Comparison of ENCODE assay signal across 12 cellular contexts in the genomic region with DNA sequence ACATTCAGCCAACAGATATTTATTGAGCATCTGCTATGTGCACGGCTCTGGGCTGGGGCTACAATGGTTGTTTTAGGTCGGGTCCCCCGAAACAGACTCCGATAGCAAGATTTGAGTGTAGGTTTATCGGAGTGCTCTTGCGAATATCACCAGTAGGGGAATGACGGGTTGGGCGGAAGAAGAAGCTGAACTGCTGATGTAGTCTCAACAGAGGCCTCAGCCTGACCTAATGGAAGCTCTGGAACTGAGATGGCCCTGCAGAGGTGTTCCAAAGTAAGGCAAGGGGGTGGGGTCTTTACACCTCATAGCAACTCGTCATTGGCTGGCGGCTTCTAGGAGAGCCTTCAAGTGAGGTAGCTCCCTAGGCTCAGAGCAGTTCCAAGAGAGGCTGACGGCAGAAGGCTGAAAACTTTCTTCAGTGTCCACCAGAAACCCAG. TPM values are rescaled to one million over a fixed set of nuclear protein-coding genes. Genes with fewer than 3 reads are reported as not detected.
DNase-seq lines count a peak whose midpoint lies in the region; ATAC-seq and TF ChIP-seq lines count a peak whose summit lies in the region.
"Had no signal": no experiment of that assay in that cellular context is flagged by ENCODE, and none has a peak within 500 bp of the region (broad histone marks: within the 10 kb centered on the region; RNA-seq: fewer than 3 reads in every experiment).

No MANE protein-coding gene starts in this region.

- H3K9me3 Mint-ChIP-seq in CD8-positive, alpha-beta T cell = no peaks in the 10 kb centered on the region
- H3K9me3 Mint-ChIP-seq in central memory CD8-positive, alpha-beta T cell = no peaks in the 10 kb centered on the region
- H3K9me3 Mint-ChIP-seq in naive thymus-derived CD4-positive, alpha-beta T cell = no peaks in the 10 kb centered on the region

- no peak overlapping the region for H3K4me3 ChIP-seq in CD8-positive, alpha-beta T cell (ENCODE audit: low read depth, low read length)
- H3K4me3 ChIP-seq in HUES48 (ENCODE audit: low read depth, low read length) = peak overlapping the region; percentile 83
- H3K4me3 ChIP-seq in naive thymus-derived CD4-positive, alpha-beta T cell (ENCODE audit: low read length) = peak overlapping the region; percentile 8
- H3K4me3 ChIP-seq: lung had no signal

- H3K27me3 Mint-ChIP-seq in CD8-positive, alpha-beta T cell (ENCODE audit: low read depth) = peaks cover 34% of the 10 kb centered on the region
- peaks cover 55% of the 10 kb centered on the region for H3K27me3 Mint-ChIP-seq in central memory CD8-positive, alpha-beta T cell
- H3K27me3 Mint-ChIP-seq in naive thymus-derived CD4-positive, alpha-beta T cell = peaks cover 28 to 51% (median 44%) of the 10 kb centered on the region in 5 donors

- no peaks in the 10 kb centered on the region for H3K9me3 ChIP-seq in CD8-positive, alpha-beta T cell (ENCODE audit: low read length)
- H3K9me3 ChIP-seq in HUES48 (ENCODE audit: control insufficient read depth, insufficient read depth, low read length) = no peaks in the 10 kb centered on the region
- H3K9me3 ChIP-seq in naive thymus-derived CD4-positive, alpha-beta T cell (ENCODE audit: control insufficient read depth in 2 of 3, low read length in 3 of 3) = no peaks in the 10 kb centered on the region
- H3K9me3 ChIP-seq: vagina had no signal

- no peaks in the 10 kb centered on the region for H3K4me1 ChIP-seq in CD8-positive, alpha-beta T cell (ENCODE audit: insufficient read depth, low read length)
- 0 out of 2 replicates have a peak, but pooled peaks cover 3% of the 10 kb centered on the region for H3K4me1 ChIP-seq in HUES48 (ENCODE audit: control insufficient read depth, insufficient read depth, low read length)
- peaks cover under 1 to 4% of the 10 kb centered on the region in 2 donors for H3K4me1 ChIP-seq in naive thymus-derived CD4-positive, alpha-beta T cell (ENCODE audit: control insufficient read depth in 2 of 2, insufficient read depth in 2 of 2, low read length in 2 of 2)

- H3K27ac Mint-ChIP-seq in CD8-positive, alpha-beta T cell = no peak overlapping the region
- H3K27ac Mint-ChIP-seq in central memory CD8-positive, alpha-beta T cell (ENCODE audit: low read depth) = no peak overlapping the region
- no peak overlapping the region for H3K27ac Mint-ChIP-seq in naive thymus-derived CD4-positive, alpha-beta T cell

- ATAC-seq in CD8-positive, alpha-beta T cell = no peak
- no peak for ATAC-seq in central memory CD8-positive, alpha-beta T cell (replicated peaks; ENCODE audit: extremely low read depth, poor library complexity, severe bottlenecking)
- no peak for ATAC-seq in naive thymus-derived CD4-positive, alpha-beta T cell
- no peak for ATAC-seq in GM19467 (IDR thresholded peaks at IDR 0.05; ENCODE audit: unreplicated experiment)

- H3K9ac ChIP-seq in HUES48 (ENCODE audit: low read depth, low read length) = no peak overlapping the region

- POLR2A ChIA-PET in CD8-positive, alpha-beta T cell (lab: Charles Lee) = no interaction called here
- POLR2A ChIA-PET in naive thymus-derived CD4-positive, alpha-beta T cell (lab: Charles Lee) = interaction anchor here (0.5 kb wide), 1 partner anchor 9 kb away, joined by 3 read pairs; no protein-coding TSS in a partner anchor

- no peaks in the 10 kb centered on the region for H3K36me3 Mint-ChIP-seq in CD8-positive, alpha-beta T cell
- peaks cover 2% of the 10 kb centered on the region for H3K36me3 Mint-ChIP-seq in central memory CD8-positive, alpha-beta T cell (ENCODE audit: insufficient read depth)
- H3K36me3 Mint-ChIP-seq in naive thymus-derived CD4-positive, alpha-beta T cell = peaks cover 0 to 4% (median 0%) of the 10 kb centered on the region in 5 donors

- peaks cover 6% of the 10 kb centered on the region for H3K4me1 Mint-ChIP-seq in CD8-positive, alpha-beta T cell (ENCODE audit: low read depth)
- no peaks in the 10 kb centered on the region for H3K4me1 Mint-ChIP-seq in central memory CD8-positive, alpha-beta T cell
- H3K4me1 Mint-ChIP-seq in naive thymus-derived CD4-positive, alpha-beta T cell = peaks cover 0 to 12% (median 7%) of the 10 kb centered on the region in 7 donors

- CTCF ChIA-PET in CD8-positive, alpha-beta T cell (lab: Charles Lee) = interaction anchor here (1.6 kb wide), 1 partner anchor 9 kb away, joined by 4 read pairs; no protein-coding TSS in a partner anchor
- CTCF ChIA-PET in naive thymus-derived CD4-positive, alpha-beta T cell (lab: Charles Lee) = no interaction called here

- peak overlapping the region; percentile 72 for H3K4me3 Mint-ChIP-seq in CD8-positive, alpha-beta T cell
- peak overlapping the region; percentile 55 for H3K4me3 Mint-ChIP-seq in central memory CD8-positive, alpha-beta T cell
- peak overlapping the region; percentile 59 to 73 (median 66) for H3K4me3 Mint-ChIP-seq in naive thymus-derived CD4-positive, alpha-beta T cell

- no peak for TF ChIP-seq CTCF in CD8-positive, alpha-beta T cell (IDR thresholded peaks at IDR 0.05)

- no peaks in the 10 kb centered on the region for H3K27me3 ChIP-seq in CD8-positive, alpha-beta T cell (ENCODE audit: insufficient read depth, low read length)
- peaks cover 16% of the 10 kb centered on the region for H3K27me3 ChIP-seq in HUES48 (ENCODE audit: control insufficient read depth, insufficient read depth, low read length)
- peaks cover 0 to 5% of the 10 kb centered on the region in 2 donors for H3K27me3 ChIP-seq in naive thymus-derived CD4-positive, alpha-beta T cell (ENCODE audit: control insufficient read depth in 2 of 2, insufficient read depth in 2 of 2, low read length in 2 of 2)
- H3K27me3 ChIP-seq: vagina had no signal

- H3K27ac ChIP-seq in CD8-positive, alpha-beta T cell (ENCODE audit: low read depth, low read length) = no peak overlapping the region
- H3K27ac ChIP-seq in HUES48 (ENCODE audit: low read depth, low read length) = no peak overlapping the region
- no peak overlapping the region for H3K27ac ChIP-seq in naive thymus-derived CD4-positive, alpha-beta T cell (ENCODE audit: low read depth, low read length)

- intact Hi-C loops in CD8-positive, alpha-beta T cell (cut with DNase I, micrococcal nuclease) = no loop called here
- intact Hi-C loops in naive thymus-derived CD4-positive, alpha-beta T cell (cut with micrococcal nuclease) = no loop called here

- DNase-seq in CD8-positive, alpha-beta T cell = no peak
- no peak for DNase-seq in central memory CD8-positive, alpha-beta T cell (ENCODE audit: low spot score in 2 of 2)
- no peak for DNase-seq in naive thymus-derived CD4-positive, alpha-beta T cell
- DNase-seq in dedifferentiated amniotic fluid mesenchymal stem cell (ENCODE audit: extremely low spot score) (no peak), amygdala (lab: John Stamatoyannopoulos, UW) (no peak)
- no peak for DNase-seq in activated effector memory CD4-positive, alpha-beta T cell treated with anti-CD3 and anti-CD28 coated beads, Interleukin-2, amount 50 U/mL, for 16 hours
- DNase-seq: IMR-90; stimulated activated CD4-positive, alpha-beta T cell treated with anti-CD3 and anti-CD28 coated beads, Interleukin-1b, Interleukin-23, amount 100 ng/mL, for 48 hours had no signal

- H3K36me3 ChIP-seq in CD8-positive, alpha-beta T cell (ENCODE audit: insufficient read depth, low read length) = no peaks in the 10 kb centered on the region
- H3K36me3 ChIP-seq in HUES48 (ENCODE audit: control insufficient read depth, insufficient read depth, low read length) = no peaks in the 10 kb centered on the region
- no peaks in the 10 kb centered on the region for H3K36me3 ChIP-seq in naive thymus-derived CD4-positive, alpha-beta T cell (ENCODE audit: control insufficient read depth in 2 of 3, insufficient read depth in 3 of 3, low read length in 3 of 3)
- H3K36me3 ChIP-seq: vagina had no signal

RNA-seq across cellular contexts. Expression of gene L3MBTL1, which starts 1.1 kb away (rescaled TPM):
- 10 to 100 TPM; 11.8 to 12.8 TPM for total RNA-seq in CD8-positive, alpha-beta T cell
- total RNA-seq in naive thymus-derived CD4-positive, alpha-beta T cell = 10 to 100 TPM in 4 of 5 experiments, 1 to 10 TPM in 1; 8.6 to 24.7 (median 16.2) TPM
- polyA plus RNA-seq in naive thymus-derived CD4-positive, alpha-beta T cell = 1 to 10 TPM in 1 of 2 donors, under 1 TPM in 1; 0.74 to 2.3 TPM

RNA-seq across cellular contexts. Expression of gene SGK2, which starts 50.2 kb away (rescaled TPM):
- under 1 TPM; 0.47 to 0.76 TPM for total RNA-seq in CD8-positive, alpha-beta T cell
- 1 to 10 TPM in 3 of 5 experiments, under 1 TPM in 2; 0.48 to 2.6 (median 1.9) TPM for total RNA-seq in naive thymus-derived CD4-positive, alpha-beta T cell
- not detected for polyA plus RNA-seq in naive thymus-derived CD4-positive, alpha-beta T cell

RNA-seq across cellular contexts. Expression of gene SRSF6, which starts 50.9 kb away (rescaled TPM):
- 100 to 1,000 TPM; 361 to 363 TPM for total RNA-seq in CD8-positive, alpha-beta T cell
- total RNA-seq in naive thymus-derived CD4-positive, alpha-beta T cell = 100 to 1,000 TPM; 168 to 291 (median 239) TPM
- 10 to 100 TPM; 46.6 to 52.8 TPM for polyA plus RNA-seq in naive thymus-derived CD4-positive, alpha-beta T cell
